ENCODE assay signal across 9 cellular contexts in genomic region chr5:65961644-65962043, GRCh38.
DNase-seq lines count a peak whose midpoint lies in the region; ATAC-seq and TF ChIP-seq lines count a peak whose summit lies in the region.
"Had no signal": no experiment of that assay in that cellular context is flagged by ENCODE, and none has a peak within 500 bp of the region (broad histone marks: within the 10 kb centered on the region; RNA-seq: fewer than 3 reads in every experiment).

No MANE protein-coding gene starts in this region.

- TF ChIP-seq CTCF in AG10803 (conservative IDR thresholded peaks at IDR 0.05; ENCODE audit: low read length), result no peak

- peak; percentile 38 for DNase-seq in AG10803 (ENCODE audit: low read depth)
- DNase-seq in erythroblast (lab: John Stamatoyannopoulos, UW), result peak; percentile 36 to 51
- no peak for DNase-seq in HuH-7.5 (ENCODE audit: low spot score)
- DNase-seq in NCI-H2029 (lab: John Stamatoyannopoulos, UW), result no peak
- no peak for DNase-seq in activated effector memory CD4-positive, alpha-beta T cell treated with anti-CD3 and anti-CD28 coated beads, Interleukin-2, amount 50 U/mL, for 16 hours
- DNase-seq in stimulated activated naive CD4-positive, alpha-beta T cell (lab: John Stamatoyannopoulos, UW), result no peak
- DNase-seq: activated naive CD8-positive, alpha-beta T cell treated with anti-CD3 and anti-CD28 coated beads, Interleukin-2, amount 10 ng/mL, durations not matched to agents 7 days and 5 days had no signal

- ATAC-seq in GM19351 (IDR thresholded peaks at IDR 0.05; ENCODE audit: unreplicated experiment), result peak; percentile 96
- peak; percentile 96 for ATAC-seq in HG03432 (IDR thresholded peaks at IDR 0.05; ENCODE audit: unreplicated experiment)

- H3K4me3 ChIP-seq in AG10803 (ENCODE audit: low read length), result no peak overlapping the region

- no peak for TF ChIP-seq POLR2A in erythroblast (IDR thresholded peaks at IDR 0.05; ENCODE audit: low read length)

Comparison
In these comparisons a context has a peak if more than half of its experiments do, and no peak if none do; other contexts are left out.
1. DNase-seq: peak in AG10803 (single experiment) and erythroblast (2 of 2); none in HuH-7.5 (single experiment), NCI-H2029 (single experiment), activated effector memory CD4-positive, alpha-beta T cell treated with anti-CD3 and anti-CD28 coated beads, Interleukin-2, amount 50 U/mL, for 16 hours (single experiment) and stimulated activated naive CD4-positive, alpha-beta T cell (0 of 6).